16 cellular contexts compared by ENCODE assay signal in the genomic region with DNA sequence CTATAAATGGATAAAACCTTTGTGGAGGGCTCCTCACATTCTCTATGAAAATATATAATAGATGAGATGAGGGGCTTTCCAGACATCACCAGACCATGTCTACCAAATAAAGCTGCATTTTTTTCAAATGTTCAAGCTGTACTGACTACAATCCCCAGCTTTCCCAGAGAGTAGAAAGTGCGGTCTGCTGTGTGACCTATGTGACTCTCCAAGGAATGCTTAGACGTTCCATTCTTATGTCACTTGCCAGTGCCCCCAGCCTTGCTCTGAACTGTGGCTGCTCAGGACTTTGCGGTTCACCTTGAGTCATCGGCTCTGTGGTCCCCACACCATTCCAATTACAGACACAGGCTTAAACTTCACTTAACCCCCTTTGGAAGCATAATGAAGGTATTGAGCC. TPM values are rescaled to one million over a fixed set of nuclear protein-coding genes. Genes with fewer than 3 reads are reported as not detected.
DNase-seq lines count a peak whose midpoint lies in the region; ATAC-seq and TF ChIP-seq lines count a peak whose summit lies in the region.
"Had no signal": no experiment of that assay in that cellular context is flagged by ENCODE, and none has a peak within 500 bp of the region (broad histone marks: within the 10 kb centered on the region; RNA-seq: fewer than 3 reads in every experiment).

No MANE protein-coding gene starts in this region.

- no peak for TF ChIP-seq CTCF in foreskin fibroblast (IDR thresholded peaks at IDR 0.05; ENCODE audit: low read depth, low read length)
- TF ChIP-seq CTCF in GM13976 (IDR thresholded peaks at IDR 0.05; ENCODE audit: borderline replicate concordance, control extremely low read depth, extremely low read depth, insufficient read depth, missing control alignments), result no peak

- in situ Hi-C loops in ACHN (cut with HindIII; ENCODE audit: low pct_ligation_motif_present, low pct_unique_long_range_greater_than_20kb, low sequenced_read_pairs), result no loop called here
- in situ Hi-C loops in GM13976 (cut with MboI; ENCODE audit: low sequenced_read_pairs, unreplicated experiment), result no loop called here

- ATAC-seq in GM18909 (IDR thresholded peaks at IDR 0.05; ENCODE audit: poor library complexity, unreplicated experiment), result no peak
- ATAC-seq: activated T-cell treated with anti-CD3 and anti-CD28 coated beads, Interleukin-2, amount 50 U/mL, for 4 hours; left colon had no signal

- no peak overlapping the region for H3K4me3 ChIP-seq in foreskin fibroblast (ENCODE audit: low read depth in 1 of 2, low read length in 2 of 2)
- H3K4me3 ChIP-seq: ovary had no signal

- DNase-seq in ACHN, result peak; percentile 77
- DNase-seq in GM03348 (ENCODE audit: low spot score), result peak; percentile 17
- peak; percentile 93 for DNase-seq in RPMI7951 (ENCODE audit: low read depth)
- DNase-seq in foreskin fibroblast, result peak; percentile 38 to 64
- no peak for DNase-seq in NCI-H1092 (lab: John Stamatoyannopoulos, UW)
- DNase-seq in GM13976 (ENCODE audit: low spot score), result no peak
- no peak for DNase-seq in GF-D8 (lab: John Stamatoyannopoulos, UW)
- DNase-seq: activated T-cell treated with anti-CD3 and anti-CD28 coated beads, Interleukin-2, amount 50 U/mL, for 4 hours; CD4-positive, alpha-beta memory T cell; foreskin melanocyte; left colon; NCI-H1105 treated with DMSO at 0.1 percent for 48 hours; ovary; stimulated activated CD4-positive, alpha-beta T cell treated with anti-CD3 and anti-CD28 coated beads, Interleukin-4, amount 100 ng/mL, for 1 hour had no signal

RNA-seq across cellular contexts. Expression of a gene that starts 47.8 kb away (rescaled TPM):
- not detected in 2 replicates for total RNA-seq in RPMI7951 (2014; rRNA removed; shearing (Covaris generic))
- total RNA-seq: activated T-cell treated with anti-CD3 and anti-CD28 coated beads, Interleukin-2, amount 50 U/mL, for 4 hours; CD4-positive, alpha-beta memory T cell; T-helper 2 cell treated with Interferon-gamma antibody and Interleukin-4, amounts not matched to agents 100 ng/mL and 5 ng/mL, for 36 hours had no signal

Comparison
In these comparisons a context has a peak if more than half of its experiments do, and no peak if none do; other contexts are left out.
1. DNase-seq: peak in ACHN (single experiment), GM03348 (single experiment), RPMI7951 (single experiment) and foreskin fibroblast (2 of 2); none in NCI-H1092 (single experiment), GM13976 (single experiment) and GF-D8 (single experiment).